Comparison of ENCODE assay signal across 8 cellular contexts in genomic region chr2:74391580-74392448, GRCh38. TPM values are rescaled to one million over a fixed set of nuclear protein-coding genes. Genes with fewer than 3 reads are reported as not detected.
DNase-seq lines count a peak whose midpoint lies in the region; ATAC-seq, FAIRE-seq and TF ChIP-seq lines count a peak whose summit lies in the region.

No MANE protein-coding gene starts in this region.

- DNase-seq in HAP-1 (ENCODE audit: low spot score in 2 of 2) (peak; percentile 83 to 93), NAMALWA (ENCODE audit: low spot score) (peak; percentile 96), SK-N-DZ (ENCODE audit: low spot score) (peak; percentile 92), glomerular endothelial cell (ENCODE audit: extremely low read depth, low read depth, low spot score) (peak; percentile 75), osteoblast (ENCODE audit: insufficient read length, low spot score, missing footprints) (peak; percentile 94), thoracic aorta (ENCODE audit: low spot score) (peak; percentile 67)
- peak; percentile 92 for DNase-seq in activated naive CD4-positive, alpha-beta T cell treated with anti-CD3 and anti-CD28 coated beads, Interleukin-2, amount 50 U/mL, for 16 hours

- peak; percentile 87 for ATAC-seq in thoracic aorta (ENCODE audit: insufficient number of reproducible peaks, low FRiP score, low read depth)

- TF ChIP-seq CTCF in osteoblast (IDR thresholded peaks at IDR 0.05; ENCODE audit: extremely low read depth, low read depth, low read length) = peak; percentile 99
- peak; percentile 97 for TF ChIP-seq CTCF in thoracic aorta (IDR thresholded peaks at IDR 0.05)

- peak overlapping the region; percentile 95 for H3K27ac ChIP-seq in osteoblast (ENCODE audit: low read depth, low read length)
- peak overlapping the region; percentile 78 to 87 for H3K27ac ChIP-seq in thoracic aorta

- H2AFZ ChIP-seq in osteoblast (ENCODE audit: low read length) = peak overlapping the region; percentile 92

- peaks cover 28% of the 10 kb centered on the region for H4K20me1 ChIP-seq in osteoblast (ENCODE audit: insufficient read depth, low read length)

- in situ Hi-C loops in HAP-1 (cut with MboI; ENCODE audit: low sequenced_read_pairs) = no loop called here

- H3K4me3 ChIP-seq in HAP-1 (peak overlapping the region; percentile 57), osteoblast (ENCODE audit: insufficient read depth, low read length) (peak overlapping the region; percentile 93), thoracic aorta (peak overlapping the region; percentile 86)

- FAIRE-seq in G401.6 (lab: Jason Lieb, UNC) = peak; percentile 93

- H3K4me2 ChIP-seq in osteoblast (ENCODE audit: insufficient read depth, low read length) = peak overlapping the region; percentile 97

- peaks cover 51% of the 10 kb centered on the region for H3K79me2 ChIP-seq in osteoblast (ENCODE audit: insufficient read depth, low read length)

- H3K27me3 ChIP-seq in HAP-1 (ENCODE audit: low read depth) (no peaks in the 10 kb centered on the region), osteoblast (ENCODE audit: insufficient read depth, low read length) (no peaks in the 10 kb centered on the region), thoracic aorta (replicated peaks; ENCODE audit: insufficient read depth) (no peaks in the 10 kb centered on the region)

- H3K36me3 ChIP-seq in HAP-1 (replicated peaks) = no peaks in the 10 kb centered on the region
- H3K36me3 ChIP-seq in osteoblast (ENCODE audit: insufficient read depth, low read length) = no peaks in the 10 kb centered on the region
- H3K36me3 ChIP-seq in thoracic aorta = no peaks in the 10 kb centered on the region

- H3K9me3 ChIP-seq in HAP-1 = no peaks in the 10 kb centered on the region
- H3K9me3 ChIP-seq in osteoblast (ENCODE audit: low read depth, low read length) = no peaks in the 10 kb centered on the region
- H3K9me3 ChIP-seq in thoracic aorta = no peaks in the 10 kb centered on the region

- H3K4me1 ChIP-seq in HAP-1 (peaks cover 10% of the 10 kb centered on the region), osteoblast (ENCODE audit: insufficient read depth, low read length) (peaks cover 27% of the 10 kb centered on the region), thoracic aorta (ENCODE audit: control insufficient read depth in 1 of 2, low read depth in 2 of 2) (peaks cover 19 to 43% of the 10 kb centered on the region in 2 donors)

RNA-seq across cellular contexts. Expression of gene DCTN1, which starts 11.7 kb away (rescaled TPM):
- polyA plus RNA-seq in SK-N-DZ (2014; cell fraction: cytosol; rRNA removed) = 89.8 and 95.2 TPM in 2 replicates
- 106 and 183 TPM in 2 replicates for polyA plus RNA-seq in SK-N-DZ (2014; cell fraction: nucleus; rRNA removed)
- total RNA-seq in glomerular endothelial cell (152 and 167 TPM in 2 replicates), osteoblast (135 and 177 TPM in 2 replicates), thoracic aorta (100 to 1,000 TPM; 123 to 332 TPM)

RNA-seq across cellular contexts. Expression of gene C2orf81, which starts 29.6 kb away (rescaled TPM):
- 7.1 and 9.3 TPM in 2 replicates for polyA plus RNA-seq in SK-N-DZ (2014; cell fraction: cytosol; rRNA removed)
- polyA plus RNA-seq in SK-N-DZ (2014; cell fraction: nucleus; rRNA removed) = 4.7 and 8.7 TPM in 2 replicates
- total RNA-seq in glomerular endothelial cell (0.34 and 0.82 TPM in 2 replicates), osteoblast (0.72 and 1.5 TPM in 2 replicates), thoracic aorta (1 to 10 TPM; 1.7 to 1.9 TPM)

RNA-seq across cellular contexts. Expression of gene WDR54, which starts 29.7 kb away (rescaled TPM):
- 120 and 143 TPM in 2 replicates for polyA plus RNA-seq in SK-N-DZ (2014; cell fraction: cytosol; rRNA removed)
- polyA plus RNA-seq in SK-N-DZ (2014; cell fraction: nucleus; rRNA removed) = 107 and 128 TPM in 2 replicates
- total RNA-seq in glomerular endothelial cell (29.1 and 35.6 TPM in 2 replicates), osteoblast (21.2 and 23.9 TPM in 2 replicates), thoracic aorta (1 to 10 TPM; 6.1 to 6.2 TPM)

RNA-seq across cellular contexts. Expression of gene SLC4A5, which starts 48.6 kb away (rescaled TPM):
- polyA plus RNA-seq in SK-N-DZ (2014; cell fraction: cytosol; rRNA removed) = 1.1 and 2.6 TPM in 2 replicates
- polyA plus RNA-seq in SK-N-DZ (2014; cell fraction: nucleus; rRNA removed) = 2.1 and 9.8 TPM in 2 replicates
- total RNA-seq in glomerular endothelial cell (0.10 and 0.18 TPM in 2 replicates), osteoblast (0.36 and 2.7 TPM in 2 replicates), thoracic aorta (1 to 10 TPM; 2.2 to 9.5 TPM)

RNA-seq across cellular contexts. Expression of gene RTKN, which starts 49.9 kb away (rescaled TPM):
- 15.9 and 18.8 TPM in 2 replicates for polyA plus RNA-seq in SK-N-DZ (2014; cell fraction: cytosol; rRNA removed)
- polyA plus RNA-seq in SK-N-DZ (2014; cell fraction: nucleus; rRNA removed) = 37.6 and 55.7 TPM in 2 replicates
- 11.2 and 14.5 TPM in 2 replicates for total RNA-seq in glomerular endothelial cell
- 14.1 and 16.2 TPM in 2 replicates for total RNA-seq in osteoblast
- total RNA-seq in thoracic aorta = 10 to 100 TPM; 23.2 to 25.6 TPM

Comparison
In these comparisons a context has a peak if more than half of its experiments do, and no peak if none do; other contexts are left out.
1. Peak in every context shown above with its lines: DNase-seq, ATAC-seq, H3K4me3 ChIP-seq and H3K27ac ChIP-seq.